8 cellular contexts compared by ENCODE assay signal in the genomic region with DNA sequence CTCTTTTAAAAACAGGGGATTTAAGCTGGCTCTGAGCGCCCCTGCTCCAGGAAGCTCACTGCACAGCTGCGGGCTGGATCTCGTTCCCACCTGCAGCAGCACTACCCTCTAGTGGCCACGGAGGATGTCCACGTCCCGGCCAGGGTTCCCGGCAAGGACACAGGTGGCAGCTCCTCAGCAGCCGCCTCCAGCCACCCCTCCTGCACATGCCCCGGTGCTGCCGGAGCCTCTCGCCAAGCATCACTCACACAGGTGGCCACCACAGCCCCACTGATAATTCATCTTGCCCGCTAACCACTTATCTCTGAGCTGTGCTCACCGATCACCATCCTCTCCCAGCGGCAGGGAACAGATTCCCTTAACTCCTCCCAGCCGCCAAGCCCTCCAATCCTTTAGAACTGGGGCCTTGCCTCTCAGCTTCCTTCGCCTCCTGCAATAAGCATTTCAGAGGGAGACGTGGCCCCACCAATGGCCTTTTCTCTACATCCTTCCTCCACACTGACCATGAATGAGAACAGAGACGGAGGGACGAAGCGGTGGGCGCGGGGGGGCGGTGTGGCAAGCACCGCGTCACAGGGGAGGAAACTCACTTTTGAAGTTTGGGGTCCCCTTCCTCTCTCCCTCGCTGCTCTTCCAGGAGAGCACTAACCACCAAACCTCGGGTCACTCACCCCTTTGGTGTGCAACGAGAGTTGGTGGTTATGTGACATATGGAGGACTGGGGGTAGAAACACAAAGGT.
DNase-seq lines count a peak whose midpoint lies in the region; ATAC-seq, FAIRE-seq and TF ChIP-seq lines count a peak whose summit lies in the region.

No MANE protein-coding gene starts in this region.

- H3F3A ChIP-seq in OCI-LY1 (ENCODE audit: insufficient read depth, low read length), result no peaks in the 10 kb centered on the region

- peaks cover 16% of the 10 kb centered on the region for H3K27me3 Mint-ChIP-seq in memory B cell

- H3K27ac Mint-ChIP-seq in memory B cell, result no peak overlapping the region

- FAIRE-seq in D721Med (lab: Jason Lieb, UNC), result no peak

- ATAC-seq in memory B cell (ENCODE audit: low read depth) (peak; percentile 62), HG02678 (IDR thresholded peaks at IDR 0.05; ENCODE audit: unreplicated experiment) (no peak)

- H3K4me1 ChIP-seq in HEK293 (ENCODE audit: control insufficient read depth, insufficient read depth, low read length) (no peaks in the 10 kb centered on the region), OCI-LY1 (ENCODE audit: insufficient read depth, low read length, severe bottlenecking) (no peaks in the 10 kb centered on the region)

- no peaks in the 10 kb centered on the region for H3K36me3 ChIP-seq in HEK293 (ENCODE audit: control insufficient read depth in 2 of 2, insufficient read depth in 1 of 2, low read length in 2 of 2)
- no peaks in the 10 kb centered on the region for H3K36me3 ChIP-seq in OCI-LY1 (ENCODE audit: insufficient read depth, low read length)

- no peak overlapping the region for H2AFZ ChIP-seq in OCI-LY1 (ENCODE audit: low read length)

- H3K4me3 Mint-ChIP-seq in memory B cell, result no peak overlapping the region

- CTCF ChIA-PET in HEK293 (lab: Yijun Ruan, JAX), result interaction anchor here (0.6 to 11.2 kb wide), 44 partner anchors 8 to 1596 kb away, joined by 3 to 346 read pairs (median 3); no protein-coding TSS in a partner anchor

- no peaks in the 10 kb centered on the region for H3K79me2 ChIP-seq in OCI-LY1 (ENCODE audit: insufficient read depth, low read length)

- TF ChIP-seq CTCF in D721Med (IDR thresholded peaks at IDR 0.05; ENCODE audit: insufficient read depth, missing control alignments) (peak; percentile 93), HEK293 (tag by site-specific recombination; IDR thresholded peaks at IDR 0.05) (peak; percentile 80), OCI-LY1 (IDR thresholded peaks at IDR 0.05; ENCODE audit: low read length) (peak; percentile 50)

- no peak overlapping the region for H3K4me3 ChIP-seq in HEK293 (ENCODE audit: low read depth, low read length)
- no peak overlapping the region for H3K4me3 ChIP-seq in OCI-LY1 (ENCODE audit: low read depth, low read length, poor library complexity, severe bottlenecking)

- no peaks in the 10 kb centered on the region for H3K36me3 Mint-ChIP-seq in memory B cell

- H3K27ac ChIP-seq in HEK293 (ENCODE audit: extremely low read depth, low read depth, low read length) (no peak overlapping the region), OCI-LY1 (ENCODE audit: low read depth, low read length, poor library complexity, severe bottlenecking) (no peak overlapping the region)

- H3K4me2 ChIP-seq in OCI-LY1 (ENCODE audit: low read length), result no peak overlapping the region

- H3K9me2 ChIP-seq in OCI-LY1 (ENCODE audit: low read depth, low read length), result no peaks in the 10 kb centered on the region

- no peak overlapping the region for H3K9ac ChIP-seq in OCI-LY1 (ENCODE audit: low read length)

- DNase-seq in D721Med (ENCODE audit: insufficient read length, low spot score) (peak; percentile 99), dermis blood vessel endothelial cell (peak; percentile 71), memory B cell (ENCODE audit: low spot score in 2 of 2) (peak; percentile 24 to 34), pons (ENCODE audit: low spot score) (no peak), T-helper 9 cell (no peak)

- H3K27me3 ChIP-seq in OCI-LY1 (ENCODE audit: insufficient read depth, low read length), result peaks cover 13% of the 10 kb centered on the region; the same call in 1 of the 2 replicates

- H4K20me1 ChIP-seq in OCI-LY1 (ENCODE audit: insufficient read depth, low read length), result no peaks in the 10 kb centered on the region

- no peaks in the 10 kb centered on the region for H3K9me3 Mint-ChIP-seq in memory B cell

- POLR2A ChIA-PET in HEK293 (lab: Yijun Ruan, JAX), result interaction anchor here (0.6 to 1.0 kb wide), 3 partner anchors 200 to 362 kb away, joined by 3 to 4 read pairs (median 3); no protein-coding TSS in a partner anchor

- no peaks in the 10 kb centered on the region for H3K9me3 ChIP-seq in HEK293 (ENCODE audit: control insufficient read depth, insufficient read depth, low read depth, low read length)
- H3K9me3 ChIP-seq in OCI-LY1 (ENCODE audit: low read length), result no peaks in the 10 kb centered on the region

- peaks cover 4% of the 10 kb centered on the region for H3K4me1 Mint-ChIP-seq in memory B cell

TF ChIP-seq in HEK293, 187 proteins besides CTCF, POLR2A, EP300 and RAD21:
- TF ChIP-seq ZSCAN23 (tag by site-specific recombination; IDR thresholded peaks at IDR 0.05) (no peak), ZNF776 (tag by site-specific recombination; IDR thresholded peaks at IDR 0.05; ENCODE audit: borderline replicate concordance) (no peak), GLIS2 (tag by site-specific recombination; IDR thresholded peaks at IDR 0.05) (0 out of 2 replicates have a peak, but pooled peaks have one; percentile 8), ZNF791 (tag by site-specific recombination; IDR thresholded peaks at IDR 0.05) (no peak), ZNF660 (tag by site-specific recombination; IDR thresholded peaks at IDR 0.05) (peak; percentile 47; the same call in 1 of the 2 replicates), ZNF654 (tag by site-specific recombination; IDR thresholded peaks at IDR 0.05; ENCODE audit: low read depth) (peak; percentile 81), RBAK (tag by site-specific recombination; IDR thresholded peaks at IDR 0.05) (no peak), SCRT1 (tag by site-specific recombination; IDR thresholded peaks at IDR 0.05; ENCODE audit: borderline replicate concordance) (peak; percentile 76), ZBTB17 (tag by site-specific recombination; IDR thresholded peaks at IDR 0.05) (0 out of 2 replicates have a peak, but pooled peaks have one; percentile 19), SCRT2 (tag by site-specific recombination; IDR thresholded peaks at IDR 0.05) (peak; percentile 95), GLIS1 (tag by site-specific recombination; IDR thresholded peaks at IDR 0.05) (0 out of 2 replicates have a peak, but pooled peaks have one; percentile 13), ZNF48 (tag by site-specific recombination; IDR thresholded peaks at IDR 0.05) (no peak)
- TF ChIP-seq, protein P1, sequence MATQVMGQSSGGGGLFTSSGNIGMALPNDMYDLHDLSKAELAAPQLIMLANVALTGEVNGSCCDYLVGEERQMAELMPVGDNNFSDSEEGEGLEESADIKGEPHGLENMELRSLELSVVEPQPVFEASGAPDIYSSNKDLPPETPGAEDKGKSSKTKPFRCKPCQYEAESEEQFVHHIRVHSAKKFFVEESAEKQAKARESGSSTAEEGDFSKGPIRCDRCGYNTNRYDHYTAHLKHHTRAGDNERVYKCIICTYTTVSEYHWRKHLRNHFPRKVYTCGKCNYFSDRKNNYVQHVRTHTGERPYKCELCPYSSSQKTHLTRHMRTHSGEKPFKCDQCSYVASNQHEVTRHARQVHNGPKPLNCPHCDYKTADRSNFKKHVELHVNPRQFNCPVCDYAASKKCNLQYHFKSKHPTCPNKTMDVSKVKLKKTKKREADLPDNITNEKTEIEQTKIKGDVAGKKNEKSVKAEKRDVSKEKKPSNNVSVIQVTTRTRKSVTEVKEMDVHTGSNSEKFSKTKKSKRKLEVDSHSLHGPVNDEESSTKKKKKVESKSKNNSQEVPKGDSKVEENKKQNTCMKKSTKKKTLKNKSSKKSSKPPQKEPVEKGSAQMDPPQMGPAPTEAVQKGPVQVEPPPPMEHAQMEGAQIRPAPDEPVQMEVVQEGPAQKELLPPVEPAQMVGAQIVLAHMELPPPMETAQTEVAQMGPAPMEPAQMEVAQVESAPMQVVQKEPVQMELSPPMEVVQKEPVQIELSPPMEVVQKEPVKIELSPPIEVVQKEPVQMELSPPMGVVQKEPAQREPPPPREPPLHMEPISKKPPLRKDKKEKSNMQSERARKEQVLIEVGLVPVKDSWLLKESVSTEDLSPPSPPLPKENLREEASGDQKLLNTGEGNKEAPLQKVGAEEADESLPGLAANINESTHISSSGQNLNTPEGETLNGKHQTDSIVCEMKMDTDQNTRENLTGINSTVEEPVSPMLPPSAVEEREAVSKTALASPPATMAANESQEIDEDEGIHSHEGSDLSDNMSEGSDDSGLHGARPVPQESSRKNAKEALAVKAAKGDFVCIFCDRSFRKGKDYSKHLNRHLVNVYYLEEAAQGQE (tag by site-specific recombination; IDR thresholded peaks at IDR 0.05), result no peak
- TF ChIP-seq, protein P2, sequence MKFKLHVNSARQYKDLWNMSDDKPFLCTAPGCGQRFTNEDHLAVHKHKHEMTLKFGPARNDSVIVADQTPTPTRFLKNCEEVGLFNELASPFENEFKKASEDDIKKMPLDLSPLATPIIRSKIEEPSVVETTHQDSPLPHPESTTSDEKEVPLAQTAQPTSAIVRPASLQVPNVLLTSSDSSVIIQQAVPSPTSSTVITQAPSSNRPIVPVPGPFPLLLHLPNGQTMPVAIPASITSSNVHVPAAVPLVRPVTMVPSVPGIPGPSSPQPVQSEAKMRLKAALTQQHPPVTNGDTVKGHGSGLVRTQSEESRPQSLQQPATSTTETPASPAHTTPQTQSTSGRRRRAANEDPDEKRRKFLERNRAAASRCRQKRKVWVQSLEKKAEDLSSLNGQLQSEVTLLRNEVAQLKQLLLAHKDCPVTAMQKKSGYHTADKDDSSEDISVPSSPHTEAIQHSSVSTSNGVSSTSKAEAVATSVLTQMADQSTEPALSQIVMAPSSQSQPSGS (tag by site-specific recombination; IDR thresholded peaks at IDR 0.05; ENCODE audit: low read depth), result no peak

Comparison
In these comparisons a context has a peak if more than half of its experiments do, and no peak if none do; other contexts are left out.
1. DNase-seq: peak in D721Med (single experiment), dermis blood vessel endothelial cell (single experiment) and memory B cell (2 of 2); none in pons (single experiment) and T-helper 9 cell (single experiment).
2. Peak in every context shown above with its lines, with median percentiles within 50 percentile points of each other: CTCF ChIP-seq.